In the genomic region with DNA sequence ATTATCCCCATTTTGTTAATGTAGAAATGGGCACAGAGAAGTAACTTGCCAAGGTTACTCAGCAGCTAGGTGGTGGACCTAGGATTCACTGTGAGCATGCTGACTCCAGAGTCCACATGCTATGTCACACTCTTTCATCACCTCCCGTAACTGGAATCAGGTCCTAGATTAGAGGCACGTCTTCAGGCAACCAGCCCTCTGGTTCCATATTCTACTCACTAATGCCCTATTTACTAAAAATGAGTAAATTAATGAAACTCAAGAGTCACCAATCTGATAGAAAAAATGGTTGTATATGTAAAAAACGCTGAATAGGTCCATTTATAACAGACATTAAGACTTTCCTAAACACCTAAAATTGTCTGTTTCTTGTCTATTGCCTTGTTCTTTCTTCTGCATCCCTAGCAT, we compare ENCODE assay signal across 9 cellular contexts. TPM values are rescaled to one million over a fixed set of nuclear protein-coding genes. Genes with fewer than 3 reads are reported as not detected.
DNase-seq lines count a peak whose midpoint lies in the region; ATAC-seq and TF ChIP-seq lines count a peak whose summit lies in the region.
"Had no signal": no experiment of that assay in that cellular context is flagged by ENCODE, and none has a peak within 500 bp of the region (broad histone marks: within the 10 kb centered on the region; RNA-seq: fewer than 3 reads in every experiment).

No MANE protein-coding gene starts in this region.

- intact Hi-C loops in right cardiac atrium (cut with DNase I) = no loop called here

- H3K9me3 ChIP-seq in right cardiac atrium (ENCODE audit: control insufficient read depth, low read length) = no peaks in the 10 kb centered on the region
- no peaks in the 10 kb centered on the region for H3K9me3 ChIP-seq in right atrium auricular region

- H3K27me3 Mint-ChIP-seq in mesothelial cell of epicardium (ENCODE audit: low read depth) = no peaks in the 10 kb centered on the region

- no peaks in the 10 kb centered on the region for H3K9me3 Mint-ChIP-seq in mesothelial cell of epicardium

- ATAC-seq in right cardiac atrium (peak; percentile 61 to 63), HG03280 (IDR thresholded peaks at IDR 0.05; ENCODE audit: unreplicated experiment) (peak; percentile 31)

- H3K27me3 ChIP-seq in right cardiac atrium (ENCODE audit: control insufficient read depth, insufficient read depth) = no peaks in the 10 kb centered on the region
- no peaks in the 10 kb centered on the region for H3K27me3 ChIP-seq in right atrium auricular region

- H3K36me3 ChIP-seq in right atrium auricular region = no peaks in the 10 kb centered on the region

- H3K4me1 Mint-ChIP-seq in mesothelial cell of epicardium = peaks cover 10% of the 10 kb centered on the region

- H3K4me1 ChIP-seq in right cardiac atrium (ENCODE audit: control insufficient read depth, insufficient read depth, low read length) (peaks cover 5% of the 10 kb centered on the region), right atrium auricular region (peaks cover 0 to 10% of the 10 kb centered on the region in 2 donors)

- WGBS in right cardiac atrium = 56% methylated on average over 3 of the region's 3 CpGs

- H3K27ac ChIP-seq in right cardiac atrium (ENCODE audit: low read length) = no peak overlapping the region
- H3K27ac ChIP-seq in right atrium auricular region = no peak overlapping the region
- H3K27ac ChIP-seq: HL-60 had no signal

- no peaks in the 10 kb centered on the region for H3K36me3 Mint-ChIP-seq in mesothelial cell of epicardium

- H3K4me3 Mint-ChIP-seq in mesothelial cell of epicardium = no peak overlapping the region

- no peak for DNase-seq in right cardiac atrium
- DNase-seq in right atrium auricular region (ENCODE audit: low spot score) = no peak
- DNase-seq in epithelial cell of esophagus (ENCODE audit: low read depth) = peak; percentile 73
- no peak for DNase-seq in activated naive CD4-positive, alpha-beta T cell (lab: John Stamatoyannopoulos, UW)
- no peak for DNase-seq in mesothelial cell of epicardium (ENCODE audit: low spot score in 2 of 2, unreplicated experiment in 2 of 2)
- no peak for DNase-seq in NCI-H510A treated with DMSO at 0.1 percent for 48 hours (lab: John Stamatoyannopoulos, UW)
- no peak for DNase-seq in medulla oblongata (ENCODE audit: extremely low spot score)

- H3K4me3 ChIP-seq in right cardiac atrium (ENCODE audit: low read length) (no peak overlapping the region), right atrium auricular region (no peak overlapping the region), epithelial cell of esophagus (ENCODE audit: low read length) (peak overlapping the region; percentile 18)

- TF ChIP-seq CTCF in right atrium auricular region (IDR thresholded peaks at IDR 0.05) (no peak), epithelial cell of esophagus (IDR thresholded peaks at IDR 0.05; ENCODE audit: insufficient read depth, low read depth, low read length, missing control alignments) (no peak), mesothelial cell of epicardium (IDR thresholded peaks at IDR 0.05; ENCODE audit: unreplicated experiment) (no peak)

- no peak overlapping the region for H3K27ac Mint-ChIP-seq in mesothelial cell of epicardium

RNA-seq across cellular contexts. Expression of a gene that starts 7.7 kb away (rescaled TPM):
- total RNA-seq in right cardiac atrium (10 to 100 TPM; 23.9 to 30.1 (median 29.3) TPM), right atrium auricular region (10 to 100 TPM; 14.7 to 16.7 TPM), mesothelial cell of epicardium (96.0 to 101 TPM (median 96.6 TPM) in 3 replicates)
- polyA plus RNA-seq in right cardiac atrium = 14.1 TPM

RNA-seq across cellular contexts. Expression of a gene that starts 25.7 kb away (rescaled TPM):
- 10 to 100 TPM; 17.6 to 19.9 (median 18.6) TPM for total RNA-seq in right cardiac atrium
- polyA plus RNA-seq in right cardiac atrium = 15.5 TPM
- 10 to 100 TPM; 12.5 to 14.0 TPM for total RNA-seq in right atrium auricular region
- total RNA-seq in mesothelial cell of epicardium = 28.0 to 30.4 TPM (median 29.6 TPM) in 3 replicates

RNA-seq across cellular contexts. Expression of a gene that starts 47.8 kb away (rescaled TPM):
- total RNA-seq in right cardiac atrium (10 to 100 TPM in 1 of 4 donors, 1 to 10 TPM in 3; 1.8 to 20.0 (median 4.4) TPM), right atrium auricular region (1 to 10 TPM; 1.8 to 2.7 TPM), mesothelial cell of epicardium (0.16 to 0.47 TPM (median 0.18 TPM) in 3 replicates)
- 0.36 TPM for polyA plus RNA-seq in right cardiac atrium
